19 cellular contexts compared by ENCODE assay signal in the genomic region with DNA sequence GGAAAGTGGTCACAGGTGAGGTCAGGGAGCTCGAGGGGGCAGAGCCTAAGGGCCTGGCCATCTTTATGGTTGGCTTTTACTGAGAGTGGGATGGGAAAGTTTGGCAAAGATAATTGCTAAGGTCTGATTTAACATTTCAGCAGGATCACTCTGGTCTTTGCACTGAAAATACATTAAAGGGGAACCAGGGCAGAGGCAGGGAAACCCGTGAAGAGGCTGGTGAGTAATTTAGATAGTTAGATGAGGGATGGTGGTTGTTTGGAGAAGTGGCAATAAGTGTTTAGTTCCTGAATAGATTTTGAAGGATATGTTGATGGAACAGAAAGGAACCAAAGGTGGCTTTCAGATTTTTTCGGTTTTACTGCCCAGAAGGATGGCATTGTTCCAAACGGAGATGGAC. TPM values are rescaled to one million over a fixed set of nuclear protein-coding genes. Genes with fewer than 3 reads are reported as not detected.
A peak's percentile ranks its signal among the peaks of the same experiment; 100 is the strongest.
DNase-seq lines count a peak whose midpoint lies in the region; FAIRE-seq and TF ChIP-seq lines count a peak whose summit lies in the region.
"Had no signal": no experiment of that assay in that cellular context is flagged by ENCODE, and none has a peak within 500 bp of the region (broad histone marks: within the 10 kb centered on the region; RNA-seq: fewer than 3 reads in every experiment).

No MANE protein-coding gene starts in this region.

- no peaks in the 10 kb centered on the region for H3K9me3 Mint-ChIP-seq in activated CD4-positive, alpha-beta T cell treated with anti-CD3 and anti-CD28 coated beads, Interleukin-2, amount 10 ng/mL, durations not matched to agents 24 days and 14 days
- H3K9me3 Mint-ChIP-seq: CD8-positive, alpha-beta T cell had no signal

- H3K4me1 ChIP-seq in adrenal gland (replicated peaks in 1 of 2) (no peaks in the 10 kb centered on the region), small intestine (ENCODE audit: control insufficient read depth in 2 of 2, insufficient read depth in 1 of 2, low read depth in 1 of 2, low read length in 1 of 2) (no peaks in the 10 kb centered on the region)
- H3K4me1 ChIP-seq: BE2C, HAP-1 had no signal

- peaks cover 74% of the 10 kb centered on the region for H3K36me3 Mint-ChIP-seq in activated CD4-positive, alpha-beta T cell treated with anti-CD3 and anti-CD28 coated beads, Interleukin-2, amount 10 ng/mL, durations not matched to agents 24 days and 14 days (ENCODE audit: low read depth)

- FAIRE-seq in small intestine (lab: Jason Lieb, UNC): no peak
- FAIRE-seq: A204.1, D721Med, H1, HepG2, HTR-8/SVneo had no signal

- DNase-seq in activated CD4-positive, alpha-beta T cell treated with anti-CD3 and anti-CD28 coated beads, Interleukin-2, amount 10 ng/mL, durations not matched to agents 24 days and 14 days: no peak
- DNase-seq in activated CD4-positive, alpha-beta T cell treated with anti-CD3 and anti-CD28 coated beads, Interleukin-2, amount 50 U/mL, for 1 hour: no peak
- DNase-seq in CD1c-positive myeloid dendritic cell (ENCODE audit: extremely low spot score) (peak; percentile 34), MV-4-11 (lab: John Stamatoyannopoulos, UW) (peak; percentile 38), adrenal gland (no peak), Ammon's horn (ENCODE audit: low spot score) (no peak), small intestine (no peak)
- DNase-seq: BE2C; CD8-positive, alpha-beta T cell; COR-L47; DMS153; GF-D8 had no signal

- no peaks in the 10 kb centered on the region for H3K27me3 ChIP-seq in adrenal gland
- H3K27me3 ChIP-seq in small intestine (ENCODE audit: control insufficient read depth in 2 of 2, insufficient read depth in 2 of 2, low read length in 2 of 2): no peaks in the 10 kb centered on the region
- H3K27me3 ChIP-seq: BE2C had no signal

- no peak for TF ChIP-seq POLR2A in adrenal gland (IDR thresholded peaks at IDR 0.05)

- 54 to 69% (median 64%) methylated on average over 4 of the region's 4 CpGs for WGBS in adrenal gland, 4 donors
- 71 to 85% (median 79%) methylated on average over 4 of the region's 4 CpGs for WGBS in small intestine, 3 donors

- peaks cover 9% of the 10 kb centered on the region for H3K4me1 Mint-ChIP-seq in activated CD4-positive, alpha-beta T cell treated with anti-CD3 and anti-CD28 coated beads, Interleukin-2, amount 10 ng/mL, durations not matched to agents 24 days and 14 days

- peak overlapping the region; percentile 32 for H3K27ac Mint-ChIP-seq in activated CD4-positive, alpha-beta T cell treated with anti-CD3 and anti-CD28 coated beads, Interleukin-2, amount 10 ng/mL, durations not matched to agents 24 days and 14 days
- H3K27ac Mint-ChIP-seq: CD8-positive, alpha-beta T cell had no signal

- H3K4me3 Mint-ChIP-seq in activated CD4-positive, alpha-beta T cell treated with anti-CD3 and anti-CD28 coated beads, Interleukin-2, amount 10 ng/mL, durations not matched to agents 24 days and 14 days: no peak overlapping the region
- H3K4me3 Mint-ChIP-seq: CD8-positive, alpha-beta T cell had no signal

- H3K36me3 ChIP-seq in adrenal gland (replicated peaks in 1 of 2) (peaks cover 0 to 89% of the 10 kb centered on the region in 2 donors), small intestine (ENCODE audit: control insufficient read depth in 2 of 2, insufficient read depth in 2 of 2, low read length in 2 of 2) (peaks cover 12 to 79% of the 10 kb centered on the region in 2 donors)

- peak overlapping the region in 4 of 5 donors; percentile 1 to 69 (median 58) for H3K27ac ChIP-seq in adrenal gland
- H3K27ac ChIP-seq in small intestine (ENCODE audit: low read depth in 1 of 2, low read length in 1 of 2): no peak overlapping the region
- H3K27ac ChIP-seq: C4-2B had no signal

- intact Hi-C loops in activated CD4-positive, alpha-beta T cell treated with anti-CD3 and anti-CD28 coated beads, Interleukin-2, amount 10 ng/mL, durations not matched to agents 24 days and 14 days (cut with micrococcal nuclease): no loop called here
- intact Hi-C loops in adrenal gland (cut with DNase I): no loop called here

- H3K4me3 ChIP-seq in adrenal gland: no peak overlapping the region
- no peak overlapping the region for H3K4me3 ChIP-seq in small intestine (ENCODE audit: low read depth in 1 of 2, low read length in 2 of 2)
- H3K4me3 ChIP-seq: HAP-1 had no signal

- H3K9me3 ChIP-seq in adrenal gland (replicated peaks in 1 of 3) (no peaks in the 10 kb centered on the region), small intestine (ENCODE audit: control insufficient read depth, low read depth) (no peaks in the 10 kb centered on the region)
- H3K9me3 ChIP-seq: BE2C, HAP-1 had no signal

- TF ChIP-seq CTCF in adrenal gland (IDR thresholded peaks at IDR 0.05): no peak

- no peaks in the 10 kb centered on the region for H3K27me3 Mint-ChIP-seq in activated CD4-positive, alpha-beta T cell treated with anti-CD3 and anti-CD28 coated beads, Interleukin-2, amount 10 ng/mL, durations not matched to agents 24 days and 14 days

RNA-seq across cellular contexts. Expression of a gene that starts 50.8 kb away (rescaled TPM):
- not detected in 2 replicates for total RNA-seq in activated CD4-positive, alpha-beta T cell treated with anti-CD3 and anti-CD28 coated beads, Interleukin-2, amount 10 ng/mL, durations not matched to agents 24 days and 14 days
- 1 to 10 TPM in 4 of 8 donors, under 1 TPM in 3, not detected in 1; 0.36 to 9.5 (median 1.7) TPM for total RNA-seq in adrenal gland
- polyA plus RNA-seq in adrenal gland (10 to 100 TPM in 1 of 3 donors, 1 to 10 TPM in 2; 2.3 to 10.5 (median 7.0) TPM), small intestine (1 to 10 TPM in 1 of 3 donors, under 1 TPM in 2; under 0.01 to 2.6 (median 0.27) TPM)
- total RNA-seq: CD8-positive, alpha-beta T cell had no signal

Comparison
In these comparisons a context has a peak if more than half of its experiments do, and no peak if none do; other contexts are left out.
1. DNase-seq: peak in CD1c-positive myeloid dendritic cell (single experiment) and MV-4-11 (single experiment); none in activated CD4-positive, alpha-beta T cell treated with anti-CD3 and anti-CD28 coated beads, Interleukin-2, amount 10 ng/mL, durations not matched to agents 24 days and 14 days (single experiment), activated CD4-positive, alpha-beta T cell treated with anti-CD3 and anti-CD28 coated beads, Interleukin-2, amount 50 U/mL, for 1 hour (single experiment), adrenal gland (0 of 7), Ammon's horn (single experiment) and small intestine (single experiment).
2. H3K27ac ChIP-seq: peak in adrenal gland (4 of 5); none in small intestine (0 of 2).